Comparison of ENCODE assay signal across 1 cellular context in the genomic region with DNA sequence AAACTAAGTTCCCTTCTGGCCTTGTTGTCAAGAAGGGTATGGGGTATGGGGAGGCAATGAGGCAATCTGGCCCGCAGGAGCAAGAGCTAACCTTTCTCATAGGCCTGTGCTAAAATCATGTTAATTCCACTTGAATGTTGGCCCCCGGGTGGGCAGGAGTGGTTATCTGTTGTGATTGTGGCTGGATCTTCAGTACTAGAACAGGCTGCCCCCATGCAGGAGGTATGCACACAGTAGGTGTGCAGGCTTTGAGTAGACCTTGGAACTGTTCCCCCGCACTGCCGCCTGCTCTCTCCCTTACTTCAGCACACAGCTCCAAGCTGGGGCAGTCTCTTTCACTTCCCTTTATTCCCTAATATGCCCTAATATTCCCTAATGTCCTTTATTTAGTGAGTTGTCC.
A peak's percentile ranks its signal among the peaks of the same experiment; 100 is the strongest.
TF ChIP-seq lines count a peak whose summit lies in the region.

No MANE protein-coding gene starts in this region.

TF ChIP-seq in H1, 55 proteins besides CTCF, POLR2A, EP300 and RAD21:
- 0 out of 2 replicates have a peak, but pooled peaks have one; percentile 13 for TF ChIP-seq CEBPB (IDR thresholded peaks at IDR 0.05; ENCODE audit: low read depth, low read length)
- TF ChIP-seq, protein P1, sequence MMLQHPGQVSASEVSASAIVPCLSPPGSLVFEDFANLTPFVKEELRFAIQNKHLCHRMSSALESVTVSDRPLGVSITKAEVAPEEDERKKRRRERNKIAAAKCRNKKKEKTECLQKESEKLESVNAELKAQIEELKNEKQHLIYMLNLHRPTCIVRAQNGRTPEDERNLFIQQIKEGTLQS (IDR thresholded peaks at IDR 0.05; ENCODE audit: insufficient read depth, low read depth, low read length) = no peak
